Comparison of ENCODE assay signal across 1 cellular context in genomic region chr9:127991017-127991756, GRCh38.
TF ChIP-seq lines count a peak whose summit lies in the region.

No MANE protein-coding gene starts in this region.

TF ChIP-seq in HepG2, 621 proteins besides CTCF, POLR2A, EP300 and RAD21 (continued from another document and continues in another):
- TF ChIP-seq CCDC6 (CRISPR knock-in tag; IDR thresholded peaks at IDR 0.05), result 0 out of 2 replicates have a peak, but pooled peaks have one; percentile 21
- TF ChIP-seq TARDBP (CRISPR knock-in tag; IDR thresholded peaks at IDR 0.05), result peak; percentile 66; the same call in 1 of the 2 replicates
- no peak for TF ChIP-seq ARNT (IDR thresholded peaks at IDR 0.05)
- TF ChIP-seq PHB2 (IDR thresholded peaks at IDR 0.05; ENCODE audit: partially characterized antibody), result no peak
- no peak for TF ChIP-seq ZNF251 (CRISPR knock-in tag; IDR thresholded peaks at IDR 0.05)
- TF ChIP-seq MTA3 (CRISPR knock-in tag; IDR thresholded peaks at IDR 0.05), result no peak
- no peak for TF ChIP-seq PAX8 (CRISPR knock-in tag; IDR thresholded peaks at IDR 0.05; ENCODE audit: borderline replicate concordance)
- TF ChIP-seq ZNF468 (CRISPR knock-in tag; IDR thresholded peaks at IDR 0.05), result no peak
- TF ChIP-seq ZNF747 (CRISPR knock-in tag; IDR thresholded peaks at IDR 0.05; ENCODE audit: borderline replicate concordance), result 0 out of 2 replicates have a peak, but pooled peaks have one; percentile 37
- peak; percentile 86 for TF ChIP-seq SAP130 (CRISPR knock-in tag; IDR thresholded peaks at IDR 0.05; ENCODE audit: low read depth)
- TF ChIP-seq, protein P1, sequence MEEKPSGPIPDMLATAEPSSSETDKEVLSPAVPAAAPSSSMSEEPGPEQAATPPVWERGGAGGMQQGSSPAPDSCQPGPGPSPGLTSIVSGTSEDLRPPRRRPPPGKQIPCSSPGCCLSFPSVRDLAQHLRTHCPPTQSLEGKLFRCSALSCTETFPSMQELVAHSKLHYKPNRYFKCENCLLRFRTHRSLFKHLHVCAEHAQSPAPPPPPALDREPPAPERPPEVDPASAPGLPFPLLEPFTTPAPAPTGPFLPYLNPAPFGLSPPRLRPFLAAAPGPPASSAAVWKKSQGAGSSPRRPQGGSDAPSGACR (CRISPR knock-in tag; IDR thresholded peaks at IDR 0.05), result no peak
- TF ChIP-seq GATAD1 (CRISPR knock-in tag; IDR thresholded peaks at IDR 0.05), result peak; percentile 57
- TF ChIP-seq ZBTB20 (CRISPR knock-in tag; IDR thresholded peaks at IDR 0.05; ENCODE audit: borderline replicate concordance, low read depth), result no peak
- no peak for TF ChIP-seq ZNF10 (CRISPR knock-in tag; IDR thresholded peaks at IDR 0.05; ENCODE audit: borderline replicate concordance, low read depth)
- TF ChIP-seq NR2F2 (IDR thresholded peaks at IDR 0.05; ENCODE audit: borderline replicate concordance, low read depth), result peak; percentile 24; the same call in 1 of the 2 replicates
- 0 out of 2 replicates have a peak, but pooled peaks have one; percentile 24 for TF ChIP-seq RFXAP (CRISPR knock-in tag; IDR thresholded peaks at IDR 0.05; ENCODE audit: borderline replicate concordance)
- TF ChIP-seq, protein P2, sequence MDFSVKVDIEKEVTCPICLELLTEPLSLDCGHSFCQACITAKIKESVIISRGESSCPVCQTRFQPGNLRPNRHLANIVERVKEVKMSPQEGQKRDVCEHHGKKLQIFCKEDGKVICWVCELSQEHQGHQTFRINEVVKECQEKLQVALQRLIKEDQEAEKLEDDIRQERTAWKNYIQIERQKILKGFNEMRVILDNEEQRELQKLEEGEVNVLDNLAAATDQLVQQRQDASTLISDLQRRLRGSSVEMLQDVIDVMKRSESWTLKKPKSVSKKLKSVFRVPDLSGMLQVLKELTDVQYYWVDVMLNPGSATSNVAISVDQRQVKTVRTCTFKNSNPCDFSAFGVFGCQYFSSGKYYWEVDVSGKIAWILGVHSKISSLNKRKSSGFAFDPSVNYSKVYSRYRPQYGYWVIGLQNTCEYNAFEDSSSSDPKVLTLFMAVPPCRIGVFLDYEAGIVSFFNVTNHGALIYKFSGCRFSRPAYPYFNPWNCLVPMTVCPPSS (IDR thresholded peaks at IDR 0.05), result no peak
- TF ChIP-seq MTA1 (CRISPR knock-in tag; IDR thresholded peaks at IDR 0.05; ENCODE audit: borderline replicate concordance), result peak; percentile 78; the same call in 1 of the 2 replicates
- TF ChIP-seq MEIS2 (CRISPR knock-in tag; IDR thresholded peaks at IDR 0.05), result peak; percentile 52
- no peak for TF ChIP-seq ZNF709 (CRISPR knock-in tag; IDR thresholded peaks at IDR 0.05)
- 0 out of 2 replicates have a peak, but pooled peaks have one; percentile 41 for TF ChIP-seq RCOR2 (CRISPR knock-in tag; IDR thresholded peaks at IDR 0.05)
- no peak for TF ChIP-seq IRX3 (CRISPR knock-in tag; IDR thresholded peaks at IDR 0.05; ENCODE audit: borderline replicate concordance, low read depth)
- TF ChIP-seq, protein P3, sequence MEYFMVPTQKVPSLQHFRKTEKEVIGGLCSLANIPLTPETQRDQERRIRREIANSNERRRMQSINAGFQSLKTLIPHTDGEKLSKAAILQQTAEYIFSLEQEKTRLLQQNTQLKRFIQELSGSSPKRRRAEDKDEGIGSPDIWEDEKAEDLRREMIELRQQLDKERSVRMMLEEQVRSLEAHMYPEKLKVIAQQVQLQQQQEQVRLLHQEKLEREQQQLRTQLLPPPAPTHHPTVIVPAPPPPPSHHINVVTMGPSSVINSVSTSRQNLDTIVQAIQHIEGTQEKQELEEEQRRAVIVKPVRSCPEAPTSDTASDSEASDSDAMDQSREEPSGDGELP (IDR thresholded peaks at IDR 0.05; ENCODE audit: borderline replicate concordance, low read depth), result peak; percentile 68; the same call in 1 of the 2 replicates
- 0 out of 2 replicates have a peak, but pooled peaks have one; percentile 31 for TF ChIP-seq STAT6 (CRISPR knock-in tag; IDR thresholded peaks at IDR 0.05; ENCODE audit: borderline replicate concordance)
- no peak for TF ChIP-seq ZNF382 (CRISPR knock-in tag; IDR thresholded peaks at IDR 0.05; ENCODE audit: borderline replicate concordance)
- peak; percentile 69; the same call in 1 of the 2 replicates for TF ChIP-seq HMG20A (CRISPR knock-in tag; IDR thresholded peaks at IDR 0.05; ENCODE audit: borderline replicate concordance)
- TF ChIP-seq NR2F1 (CRISPR knock-in tag; IDR thresholded peaks at IDR 0.05), result peak; percentile 21 to 67; a peak in 1 of 4 replicates
- 0 out of 2 replicates have a peak, but pooled peaks have one; percentile 28 for TF ChIP-seq MXD3 (CRISPR knock-in tag; IDR thresholded peaks at IDR 0.05)
- TF ChIP-seq ZNF816 (CRISPR knock-in tag; IDR thresholded peaks at IDR 0.05; ENCODE audit: borderline replicate concordance), result no peak
- peak; percentile 90 for TF ChIP-seq NFIC (IDR thresholded peaks at IDR 0.05; ENCODE audit: low read length)
- no peak for TF ChIP-seq ETS1 (CRISPR knock-in tag; IDR thresholded peaks at IDR 0.05)
- TF ChIP-seq ZNF562 (CRISPR knock-in tag; IDR thresholded peaks at IDR 0.05; ENCODE audit: borderline replicate concordance), result no peak
- no peak for TF ChIP-seq CREB1 (IDR thresholded peaks at IDR 0.05)
- TF ChIP-seq CREB1 (CRISPR knock-in tag; IDR thresholded peaks at IDR 0.05), result peak; percentile 48; the same call in 1 of the 2 replicates
- peak; percentile 91 for TF ChIP-seq PAXIP1 (CRISPR knock-in tag; conservative IDR thresholded peaks at IDR 0.05)
- no peak for TF ChIP-seq PRPF4 (IDR thresholded peaks at IDR 0.05; ENCODE audit: low read depth, low read length, poor library complexity, severe bottlenecking)
- peak; percentile 19; the same call in 1 of the 2 replicates for TF ChIP-seq ELF1 (CRISPR knock-in tag; IDR thresholded peaks at IDR 0.05)
- TF ChIP-seq SOX5 (CRISPR knock-in tag; IDR thresholded peaks at IDR 0.05; ENCODE audit: borderline replicate concordance), result peak; percentile 85
- no peak for TF ChIP-seq SNAPC4 (CRISPR knock-in tag; IDR thresholded peaks at IDR 0.05)
- peak; percentile 52; the same call in 1 of the 2 replicates for TF ChIP-seq YEATS4 (CRISPR knock-in tag; IDR thresholded peaks at IDR 0.05; ENCODE audit: borderline replicate concordance)
- TF ChIP-seq NR3C1 (CRISPR knock-in tag; IDR thresholded peaks at IDR 0.05), result no peak
- TF ChIP-seq, protein P4, sequence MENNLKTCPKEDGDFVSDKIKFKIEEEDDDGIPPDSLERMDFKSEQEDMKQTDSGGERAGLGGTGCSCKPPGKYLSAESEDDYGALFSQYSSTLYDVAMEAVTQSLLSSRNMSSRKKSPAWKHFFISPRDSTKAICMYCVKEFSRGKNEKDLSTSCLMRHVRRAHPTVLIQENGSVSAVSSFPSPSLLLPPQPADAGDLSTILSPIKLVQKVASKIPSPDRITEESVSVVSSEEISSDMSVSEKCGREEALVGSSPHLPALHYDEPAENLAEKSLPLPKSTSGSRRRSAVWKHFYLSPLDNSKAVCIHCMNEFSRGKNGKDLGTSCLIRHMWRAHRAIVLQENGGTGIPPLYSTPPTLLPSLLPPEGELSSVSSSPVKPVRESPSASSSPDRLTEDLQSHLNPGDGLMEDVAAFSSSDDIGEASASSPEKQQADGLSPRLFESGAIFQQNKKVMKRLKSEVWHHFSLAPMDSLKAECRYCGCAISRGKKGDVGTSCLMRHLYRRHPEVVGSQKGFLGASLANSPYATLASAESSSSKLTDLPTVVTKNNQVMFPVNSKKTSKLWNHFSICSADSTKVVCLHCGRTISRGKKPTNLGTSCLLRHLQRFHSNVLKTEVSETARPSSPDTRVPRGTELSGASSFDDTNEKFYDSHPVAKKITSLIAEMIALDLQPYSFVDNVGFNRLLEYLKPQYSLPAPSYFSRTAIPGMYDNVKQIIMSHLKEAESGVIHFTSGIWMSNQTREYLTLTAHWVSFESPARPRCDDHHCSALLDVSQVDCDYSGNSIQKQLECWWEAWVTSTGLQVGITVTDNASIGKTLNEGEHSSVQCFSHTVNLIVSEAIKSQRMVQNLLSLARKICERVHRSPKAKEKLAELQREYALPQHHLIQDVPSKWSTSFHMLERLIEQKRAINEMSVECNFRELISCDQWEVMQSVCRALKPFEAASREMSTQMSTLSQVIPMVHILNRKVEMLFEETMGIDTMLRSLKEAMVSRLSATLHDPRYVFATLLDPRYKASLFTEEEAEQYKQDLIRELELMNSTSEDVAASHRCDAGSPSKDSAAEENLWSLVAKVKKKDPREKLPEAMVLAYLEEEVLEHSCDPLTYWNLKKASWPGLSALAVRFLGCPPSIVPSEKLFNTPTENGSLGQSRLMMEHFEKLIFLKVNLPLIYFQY (CRISPR knock-in tag; IDR thresholded peaks at IDR 0.05; ENCODE audit: borderline replicate concordance), result peak; percentile 60; the same call in 1 of the 2 replicates
- no peak for TF ChIP-seq ZNF674 (CRISPR knock-in tag; IDR thresholded peaks at IDR 0.05; ENCODE audit: low read depth)
